22 cellular contexts compared by ENCODE assay signal in genomic region chr6:38438097-38438496, GRCh38.
"Had no signal": no experiment of that assay in that cellular context is flagged by ENCODE, and none has a peak within 500 bp of the region (broad histone marks: within the 10 kb centered on the region; RNA-seq: fewer than 3 reads in every experiment).

No MANE protein-coding gene starts in this region.

- H3K4me3 ChIP-seq: MG63, SJSA1, SK-N-MC had no signal

- DNase-seq: Karpas-422, KG1, MG63, NCI-H1092 treated with DMSO at 0.1 percent for 48 hours, NCI-H1436, NCI-H187, NCI-H2029, NCI-H2081 treated with DMSO at 0.1 percent for 48 hours, NCI-H2171, NCI-H226, NCI-H446, NCI-H510A, NCI-H524 treated with DMSO at 0.1 percent for 48 hours, NCI-H69, NCI-H774, Right ventricle myocardium superior, RPMI8226, SIG-M5 had no signal

- FAIRE-seq: HTR-8/SVneo, RCC 7860 had no signal

- H3K36me3 ChIP-seq: MG63, SJSA1 had no signal

- H3K9me3 ChIP-seq: MG63, SJSA1 had no signal

- H3K27ac ChIP-seq: SJSA1, SK-N-MC had no signal

- H3K27me3 ChIP-seq: MG63, SJSA1 had no signal
